Comparison of ENCODE assay signal across 16 cellular contexts in genomic region chr2:237717366-237718276, GRCh38.
A peak's percentile ranks its signal among the peaks of the same experiment; 100 is the strongest.
DNase-seq lines count a peak whose midpoint lies in the region; ATAC-seq, FAIRE-seq and TF ChIP-seq lines count a peak whose summit lies in the region.
"Had no signal": no experiment of that assay in that cellular context is flagged by ENCODE, and none has a peak within 500 bp of the region (broad histone marks: within the 10 kb centered on the region; RNA-seq: fewer than 3 reads in every experiment).

No MANE protein-coding gene starts in this region.

- BruUV-seq in A673 (replicated peaks; lab: Mats Ljungman, UMichigan): no TSS peak

- H4K91ac ChIP-seq in H1 (replicated peaks; ENCODE audit: insufficient read length, low read length): no peak overlapping the region

- 92% methylated on average over 24 of the region's 24 CpGs; no CpG with 5 or more reads in 1 of the 2 experiments for WGBS in H1 (ENCODE audit: extremely low coverage in 1 of 2, insufficient coverage in 1 of 2, insufficient read length in 1 of 2, insufficient replicate concordance in 2 of 2, low coverage in 1 of 2, low lambda C conversion rate in 2 of 2, missing lambda C conversion rate in 1 of 2), 2 experiments

- H3K27ac ChIP-seq in CD4-positive, CD25-positive, alpha-beta regulatory T cell (ENCODE audit: insufficient read depth, low read length, poor library complexity, severe bottlenecking): no peak overlapping the region
- H3K27ac ChIP-seq in Peyer's patch: peak overlapping the region in 2 of 4 donors; percentile 4 to 11
- no peak overlapping the region for H3K27ac ChIP-seq in H1 (ENCODE audit: low read depth, low read length)
- peak overlapping the region; percentile 70 for H3K27ac ChIP-seq in neutrophil
- H3K27ac ChIP-seq in A673 (ENCODE audit: low read depth, low read length, poor library complexity, severe bottlenecking): no peak overlapping the region
- H3K27ac ChIP-seq in caudate nucleus (ENCODE audit: low read depth, low read length): no peak overlapping the region

- H3K9me3 Mint-ChIP-seq in CD4-positive, CD25-positive, alpha-beta regulatory T cell: no peaks in the 10 kb centered on the region
- H3K9me3 Mint-ChIP-seq: stimulated activated naive CD8-positive, alpha-beta T cell treated with anti-CD3 and anti-CD28 coated beads, Interleukin-15, amount 100 ng/mL, for 72 hours had no signal

- peaks cover 4% of the 10 kb centered on the region; the same call in 1 of the 2 replicates for H3K79me1 ChIP-seq in H1 (ENCODE audit: low read depth, low read length)

- TF ChIP-seq RAD21 in H1 (IDR thresholded peaks at IDR 0.05 in 1 of 2, conservative IDR thresholded peaks at IDR 0.05 in 1 of 2; ENCODE audit: low read depth in 2 of 2, low read length in 2 of 2): no peak

- H3K27ac Mint-ChIP-seq in CD4-positive, CD25-positive, alpha-beta regulatory T cell: peak overlapping the region; percentile 52 to 87 (median 74)
- H3K27ac Mint-ChIP-seq: stimulated activated naive CD8-positive, alpha-beta T cell treated with anti-CD3 and anti-CD28 coated beads, Interleukin-15, amount 100 ng/mL, for 72 hours had no signal

- no peak for ATAC-seq in CD4-positive, CD25-positive, alpha-beta regulatory T cell (ENCODE audit: low read depth in 2 of 2)
- ATAC-seq in HG03196 (IDR thresholded peaks at IDR 0.05; ENCODE audit: unreplicated experiment): no peak
- ATAC-seq: Panc1; stimulated activated naive CD8-positive, alpha-beta T cell treated with anti-CD3 and anti-CD28 coated beads, Interleukin-15, amount 100 ng/mL, for 72 hours had no signal

- H3K27me3 ChIP-seq in CD4-positive, CD25-positive, alpha-beta regulatory T cell (ENCODE audit: control insufficient read depth, insufficient read depth, low read length): no peaks in the 10 kb centered on the region
- H3K27me3 ChIP-seq in Peyer's patch (no peaks in the 10 kb centered on the region), H1 (replicated peaks in 1 of 4; ENCODE audit: control insufficient read depth in 3 of 4, extremely low read depth in 1 of 4, insufficient read depth in 3 of 4, low read length in 3 of 4) (no peaks in the 10 kb centered on the region), neutrophil (no peaks in the 10 kb centered on the region), A673 (replicated peaks; ENCODE audit: insufficient read depth, low read depth, low read length, poor library complexity) (no peaks in the 10 kb centered on the region)

- peaks cover 2 to 9% of the 10 kb centered on the region in 2 experiments for H4K20me1 ChIP-seq in H1 (replicated peaks in 1 of 2; ENCODE audit: control insufficient read depth in 1 of 2, insufficient read depth in 2 of 2, low read length in 2 of 2)

- CTCF ChIA-PET in H1 (lab: Charles Lee; ENCODE audit: partially characterized antibody) (interaction anchor here (0.9 to 1.8 kb wide), 7 partner anchors 8 to 36 kb away, joined by 3 to 7 read pairs (median 5); no protein-coding TSS in a partner anchor), A673 (lab: Charles Lee) (interaction anchor here (0.6 kb wide), 1 partner anchor 32 kb away, joined by 3 read pairs; no protein-coding TSS in a partner anchor)

- no peak overlapping the region for H2BK20ac ChIP-seq in H1 (ENCODE audit: low read length)

- no peak overlapping the region for H3K23ac ChIP-seq in H1 (ENCODE audit: insufficient read length)

- H3K4me1 ChIP-seq in CD4-positive, CD25-positive, alpha-beta regulatory T cell (ENCODE audit: control insufficient read depth, insufficient read depth, low read length, poor library complexity, severe bottlenecking): peaks cover 10% of the 10 kb centered on the region
- H3K4me1 ChIP-seq in Peyer's patch (peaks cover 0 to 26% (median 2%) of the 10 kb centered on the region in 4 donors), H1 (replicated peaks in 1 of 4; ENCODE audit: control insufficient read depth in 3 of 4, insufficient read depth in 4 of 4, low read length in 3 of 4) (peaks cover 0 to 12% (median 9%) of the 10 kb centered on the region in 4 experiments; a peak in 6 of 7 replicates), neutrophil (ENCODE audit: control insufficient read depth in 1 of 2, insufficient read depth in 1 of 2, low read depth in 1 of 2, low read length in 1 of 2) (peaks cover 31 to 40% of the 10 kb centered on the region in 2 experiments), A673 (ENCODE audit: insufficient read depth, low read length, poor library complexity, severe bottlenecking) (peaks cover 32% of the 10 kb centered on the region)

- no peak overlapping the region for H3K4me2 ChIP-seq in H1 (ENCODE audit: insufficient read depth in 1 of 2, low read depth in 2 of 2, low read length in 2 of 2)

- peaks cover 40 to 73% (median 58%) of the 10 kb centered on the region in 4 donors for H3K4me1 Mint-ChIP-seq in CD4-positive, CD25-positive, alpha-beta regulatory T cell

- no peak overlapping the region for H3K4me3 Mint-ChIP-seq in CD4-positive, CD25-positive, alpha-beta regulatory T cell
- H3K4me3 Mint-ChIP-seq: stimulated activated naive CD8-positive, alpha-beta T cell treated with anti-CD3 and anti-CD28 coated beads, Interleukin-15, amount 100 ng/mL, for 72 hours had no signal

- no peak for TF ChIP-seq POLR2A in Peyer's patch (IDR thresholded peaks at IDR 0.05)
- TF ChIP-seq POLR2A in H1 (IDR thresholded peaks at IDR 0.05; ENCODE audit: control extremely low read depth in 1 of 2, low read depth in 2 of 2, low read length in 2 of 2): no peak

- no peak overlapping the region for H3K4me3 ChIP-seq in CD4-positive, CD25-positive, alpha-beta regulatory T cell (ENCODE audit: low read depth, low read length)
- no peak overlapping the region for H3K4me3 ChIP-seq in Peyer's patch
- no peak overlapping the region for H3K4me3 ChIP-seq in H1 (ENCODE audit: extremely low read depth in 1 of 4, insufficient read depth in 2 of 4, low read depth in 3 of 4, low read length in 4 of 4)
- H3K4me3 ChIP-seq in neutrophil (ENCODE audit: low read depth in 1 of 2, low read length in 1 of 2): no peak overlapping the region
- no peak overlapping the region for H3K4me3 ChIP-seq in A673 (ENCODE audit: low read depth, low read length, poor library complexity, severe bottlenecking)

- H2BK15ac ChIP-seq in H1 (ENCODE audit: low read length): no peak overlapping the region

- H3K4ac ChIP-seq in H1 (replicated peaks; ENCODE audit: insufficient read length, low read depth, low read length): no peak overlapping the region

- H3K27me3 Mint-ChIP-seq in CD4-positive, CD25-positive, alpha-beta regulatory T cell: no peaks in the 10 kb centered on the region
- H3K27me3 Mint-ChIP-seq: stimulated activated naive CD8-positive, alpha-beta T cell treated with anti-CD3 and anti-CD28 coated beads, Interleukin-15, amount 100 ng/mL, for 72 hours had no signal

- H3K79me2 ChIP-seq in H1 (ENCODE audit: control insufficient read depth in 1 of 2, insufficient read depth in 2 of 2, low read length in 2 of 2): peaks cover 0 to 38% of the 10 kb centered on the region in 2 experiments; a peak in 2 of 4 replicates

- no peaks in the 10 kb centered on the region for H3K23me2 ChIP-seq in H1 (ENCODE audit: low read depth, low read length)

- H2AK5ac ChIP-seq in H1 (ENCODE audit: low read depth, low read length): no peak overlapping the region

- no peak overlapping the region for H3K56ac ChIP-seq in H1 (replicated peaks; ENCODE audit: insufficient read length, low read depth, low read length)

- H3K18ac ChIP-seq in H1 (ENCODE audit: extremely low read depth, low read length): 0 out of 2 replicates have a peak overlapping the region, but pooled peaks have one; percentile 21

- no peak overlapping the region for H4K5ac ChIP-seq in H1 (ENCODE audit: insufficient read length, low read depth, low read length)

- H3K36me3 Mint-ChIP-seq in CD4-positive, CD25-positive, alpha-beta regulatory T cell: peaks cover 5% of the 10 kb centered on the region

- no peak for TF ChIP-seq EP300 in H1 (IDR thresholded peaks at IDR 0.05; ENCODE audit: borderline replicate concordance in 1 of 2, low read depth in 2 of 2, low read length in 2 of 2)

- DNase-seq in CD4-positive, CD25-positive, alpha-beta regulatory T cell: no peak
- peak in 2 of 3 donors; percentile 12 to 44 for DNase-seq in Peyer's patch
- no peak for DNase-seq in H1 (ENCODE audit: low read depth in 1 of 2, low spot score in 2 of 2)
- DNase-seq in A673 (ENCODE audit: low spot score): no peak
- no peak for DNase-seq in AG08396 (ENCODE audit: low spot score)
- DNase-seq in caudate nucleus (lab: John Stamatoyannopoulos, UW): no peak
- DNase-seq: anterior cingulate cortex; effector CD4-positive, alpha-beta T cell; NCI-H1092 treated with DMSO at 0.1 percent for 48 hours; NCI-H226; stimulated activated CD4-positive, alpha-beta T cell treated with anti-CD3 and anti-CD28 coated beads, Interleukin-4, amount 100 ng/mL, for 1 hour; stimulated activated naive CD8-positive, alpha-beta T cell treated with anti-CD3 and anti-CD28 coated beads, Interleukin-15, amount 100 ng/mL, for 72 hours had no signal

- no peak overlapping the region for H2BK12ac ChIP-seq in H1 (ENCODE audit: low read depth, low read length)

- no peak for FAIRE-seq in H1 (lab: Jason Lieb, UNC)
- FAIRE-seq: G401.6 had no signal

- peak overlapping the region; percentile 45; the same call in 1 of the 2 replicates for H2BK5ac ChIP-seq in H1 (ENCODE audit: low read depth, low read length)

- intact Hi-C loops in A673 (cut with micrococcal nuclease; ENCODE audit: unreplicated experiment): no loop called here

- H2AFZ ChIP-seq in H1 (ENCODE audit: low read length): no peak overlapping the region

- H3K36me3 ChIP-seq in CD4-positive, CD25-positive, alpha-beta regulatory T cell (ENCODE audit: control insufficient read depth, insufficient read depth, low read length): peaks cover 34% of the 10 kb centered on the region
- H3K36me3 ChIP-seq in Peyer's patch: peaks cover 0 to 4% (median 0%) of the 10 kb centered on the region in 3 donors
- H3K36me3 ChIP-seq in H1 (ENCODE audit: control insufficient read depth in 2 of 4, insufficient read depth in 4 of 4, low read length in 3 of 4): no peaks in the 10 kb centered on the region
- peaks cover 31% of the 10 kb centered on the region for H3K36me3 ChIP-seq in neutrophil
- H3K36me3 ChIP-seq in A673 (ENCODE audit: insufficient read depth, low read length, poor library complexity, severe bottlenecking): no peaks in the 10 kb centered on the region

- no peak for TF ChIP-seq CTCF in Peyer's patch (IDR thresholded peaks at IDR 0.05)
- no peak for TF ChIP-seq CTCF in H1 (IDR thresholded peaks at IDR 0.05; ENCODE audit: control extremely low read depth in 1 of 3, insufficient read depth in 1 of 3, low read depth in 1 of 3, low read length in 3 of 3)
- no peak for TF ChIP-seq CTCF in neutrophil (IDR thresholded peaks at IDR 0.05)
- no peak for TF ChIP-seq CTCF in A673 (conservative IDR thresholded peaks at IDR 0.05; ENCODE audit: low read depth, low read length)

- no peak overlapping the region for H3K14ac ChIP-seq in H1 (ENCODE audit: insufficient read length)

- no peak overlapping the region for H2BK120ac ChIP-seq in H1 (replicated peaks; ENCODE audit: low read depth, low read length)

- no peak overlapping the region for H3K9ac ChIP-seq in H1 (replicated peaks in 1 of 4; ENCODE audit: extremely low read depth in 1 of 4, low read depth in 3 of 4, low read length in 3 of 4)

- no peaks in the 10 kb centered on the region for H3K9me3 ChIP-seq in CD4-positive, CD25-positive, alpha-beta regulatory T cell (ENCODE audit: control insufficient read depth in 2 of 2, low read length in 2 of 2)
- H3K9me3 ChIP-seq in Peyer's patch (no peaks in the 10 kb centered on the region), H1 (ENCODE audit: insufficient read depth in 2 of 2, low read depth in 1 of 2, low read length in 1 of 2) (no peaks in the 10 kb centered on the region), neutrophil (no peaks in the 10 kb centered on the region), A673 (ENCODE audit: low read depth, low read length, poor library complexity, severe bottlenecking) (no peaks in the 10 kb centered on the region)

- H4K8ac ChIP-seq in H1 (ENCODE audit: extremely low read depth, insufficient read depth, low read length): no peak overlapping the region; the same call in 1 of the 2 replicates

- POLR2A ChIA-PET in H1 (lab: Charles Lee; ENCODE audit: partially characterized antibody): no interaction called here
- POLR2A ChIA-PET in A673 (lab: Charles Lee; ENCODE audit: low non-redundant PET): interaction anchor here (0.6 kb wide), 1 partner anchor 606 kb away, joined by 3 read pairs; no protein-coding TSS in a partner anchor

Comparison
In these comparisons a context has a peak if more than half of its experiments do, and no peak if none do; other contexts are left out.
1. DNase-seq: peak in Peyer's patch (2 of 3); none in CD4-positive, CD25-positive, alpha-beta regulatory T cell (0 of 3), H1 (0 of 2), A673 (single experiment), AG08396 (single experiment) and caudate nucleus (0 of 61).